ENCODE assay signal across 15 cellular contexts in genomic region chr10:12474727-12475414, GRCh38.
DNase-seq lines count a peak whose midpoint lies in the region; ATAC-seq, FAIRE-seq and TF ChIP-seq lines count a peak whose summit lies in the region.
"Had no signal": no experiment of that assay in that cellular context is flagged by ENCODE, and none has a peak within 500 bp of the region (broad histone marks: within the 10 kb centered on the region; RNA-seq: fewer than 3 reads in every experiment).

No MANE protein-coding gene starts in this region.

- CTCF ChIA-PET in IMR-90 (lab: Yijun Ruan, JAX): no interaction called here
- CTCF ChIA-PET in H1 (lab: Charles Lee; ENCODE audit: partially characterized antibody): no interaction called here

- no peak overlapping the region for H3K14ac ChIP-seq in IMR-90 (replicated peaks; ENCODE audit: low read depth, low read length)
- H3K14ac ChIP-seq in H1 (ENCODE audit: insufficient read length): no peak overlapping the region

- H3K4me1 ChIP-seq in heart right ventricle (peaks cover 0 to 10% (median 0%) of the 10 kb centered on the region in 9 donors), IMR-90 (ENCODE audit: control insufficient read depth, insufficient read depth, low read length) (no peaks in the 10 kb centered on the region), H1 (replicated peaks in 1 of 4; ENCODE audit: control insufficient read depth in 3 of 4, insufficient read depth in 4 of 4, low read length in 3 of 4) (no peaks in the 10 kb centered on the region; a peak in 1 of 7 replicates), endodermal cell (ENCODE audit: control insufficient read depth, insufficient read depth, low read length) (no peaks in the 10 kb centered on the region)

- H3K27ac ChIP-seq in heart right ventricle (no peak overlapping the region), IMR-90 (ENCODE audit: insufficient read depth, low read length) (no peak overlapping the region), H1 (ENCODE audit: low read depth, low read length) (no peak overlapping the region), endodermal cell (ENCODE audit: low read depth, low read length) (no peak overlapping the region)
- H3K27ac ChIP-seq: BLaER1 treated with 17β-estradiol and CSF1 and Interleukin-3, amounts not matched to agents 10 nM and 100 nM; HL-60 had no signal

- H3K4me2 ChIP-seq in IMR-90 (ENCODE audit: low read depth, low read length) (no peak overlapping the region), H1 (ENCODE audit: insufficient read depth in 1 of 2, low read depth in 2 of 2, low read length in 2 of 2) (no peak overlapping the region)

- H4K8ac ChIP-seq in IMR-90 (ENCODE audit: low read depth in 2 of 2, low read length in 2 of 2): no peak overlapping the region
- no peak overlapping the region for H4K8ac ChIP-seq in H1 (ENCODE audit: extremely low read depth, insufficient read depth, low read length)

- H4K20me1 ChIP-seq in IMR-90 (ENCODE audit: insufficient read depth, low read length) (0 out of 2 replicates have a peak, but pooled peaks cover 3% of the 10 kb centered on the region), H1 (replicated peaks in 1 of 2; ENCODE audit: control insufficient read depth in 1 of 2, insufficient read depth in 2 of 2, low read length in 2 of 2) (no peaks in the 10 kb centered on the region)

- no peak overlapping the region for H3K27ac Mint-ChIP-seq in endodermal cell
- H3K27ac Mint-ChIP-seq: CD4-positive, alpha-beta T cell had no signal

- H2BK12ac ChIP-seq in H1 (ENCODE audit: low read depth, low read length): no peak overlapping the region

- H3K23ac ChIP-seq in IMR-90 (ENCODE audit: low read depth, low read length): no peak overlapping the region
- no peak overlapping the region for H3K23ac ChIP-seq in H1 (ENCODE audit: insufficient read length)

- H3K4me1 Mint-ChIP-seq in endodermal cell: peaks cover 4% of the 10 kb centered on the region

- H2AFZ ChIP-seq in IMR-90 (replicated peaks; ENCODE audit: low read length, poor library complexity) (no peak overlapping the region), H1 (ENCODE audit: low read length) (no peak overlapping the region)

- TF ChIP-seq EP300 in H1 (IDR thresholded peaks at IDR 0.05; ENCODE audit: borderline replicate concordance in 1 of 2, low read depth in 2 of 2, low read length in 2 of 2): no peak

- H3K9me3 Mint-ChIP-seq in endodermal cell: no peaks in the 10 kb centered on the region

- H4K91ac ChIP-seq in IMR-90 (ENCODE audit: insufficient read depth, low read depth, low read length) (no peak overlapping the region), H1 (replicated peaks; ENCODE audit: insufficient read length, low read length) (no peak overlapping the region)

- no peak for TF ChIP-seq CTCF in heart right ventricle (IDR thresholded peaks at IDR 0.05)
- no peak for TF ChIP-seq CTCF in IMR-90 (conservative IDR thresholded peaks at IDR 0.05; ENCODE audit: low read depth, low read length)
- no peak for TF ChIP-seq CTCF in H1 (IDR thresholded peaks at IDR 0.05; ENCODE audit: control extremely low read depth in 1 of 3, insufficient read depth in 1 of 3, low read depth in 1 of 3, low read length in 3 of 3)
- TF ChIP-seq CTCF in endodermal cell (conservative IDR thresholded peaks at IDR 0.05): no peak

- dilution Hi-C loops in IMR-90 (cut with HindIII; ENCODE audit: low sequenced_read_pairs, unreplicated experiment): no loop called here

- intact Hi-C loops in cardiac septum (cut with DNase I): no loop called here
- intact Hi-C loops in heart right ventricle (cut with DNase I): no loop called here
- intact Hi-C loops in IMR-90 (cut with micrococcal nuclease): no loop called here

- H3K9ac ChIP-seq in IMR-90 (ENCODE audit: low read depth, low read length): no peak overlapping the region
- H3K9ac ChIP-seq in H1 (replicated peaks in 1 of 4; ENCODE audit: extremely low read depth in 1 of 4, low read depth in 3 of 4, low read length in 3 of 4): no peak overlapping the region
- H3K9ac ChIP-seq in endodermal cell (ENCODE audit: extremely low read depth, low read length, poor library complexity, severe bottlenecking): no peak overlapping the region
- H3K9ac ChIP-seq: BLaER1 treated with 17β-estradiol and CSF1 and Interleukin-3, amounts not matched to agents 10 nM and 100 nM had no signal

- no peak overlapping the region for H2BK120ac ChIP-seq in IMR-90 (ENCODE audit: low read depth, low read length)
- no peak overlapping the region for H2BK120ac ChIP-seq in H1 (replicated peaks; ENCODE audit: low read depth, low read length)

- no peaks in the 10 kb centered on the region for H3K79me2 ChIP-seq in H1 (ENCODE audit: control insufficient read depth in 1 of 2, insufficient read depth in 2 of 2, low read length in 2 of 2)

- H2BK15ac ChIP-seq in IMR-90 (ENCODE audit: low read depth, low read length) (no peak overlapping the region), H1 (ENCODE audit: low read length) (no peak overlapping the region)

- POLR2A ChIA-PET in IMR-90 (lab: Charles Lee; ENCODE audit: unreplicated experiment) (no interaction called here), H1 (lab: Charles Lee; ENCODE audit: partially characterized antibody) (no interaction called here)

- ATAC-seq in heart right ventricle: no peak
- ATAC-seq in IMR-90 (ENCODE audit: low read depth): no peak
- ATAC-seq in left lobe of liver: no peak
- no peak for ATAC-seq in GM21529 (IDR thresholded peaks at IDR 0.05; ENCODE audit: unreplicated experiment)
- ATAC-seq: GM12878 had no signal

- H3K56ac ChIP-seq in IMR-90 (ENCODE audit: extremely low read depth, insufficient read depth, low read length) (no peak overlapping the region), H1 (replicated peaks; ENCODE audit: insufficient read length, low read depth, low read length) (no peak overlapping the region)

- H2AK9ac ChIP-seq in IMR-90 (replicated peaks; ENCODE audit: low read depth, low read length, poor library complexity): no peak overlapping the region

- H2BK5ac ChIP-seq in IMR-90 (ENCODE audit: low read depth, low read length, poor library complexity, severe bottlenecking) (no peak overlapping the region), H1 (ENCODE audit: low read depth, low read length) (no peak overlapping the region)

- in situ Hi-C loops in IMR-90 (cut with MboI; ENCODE audit: low sequenced_read_pairs): no loop called here

- H3K9me1 ChIP-seq in IMR-90 (ENCODE audit: insufficient read depth, low read length): no peaks in the 10 kb centered on the region

- no peak overlapping the region for H3K4me3 Mint-ChIP-seq in endodermal cell
- H3K4me3 Mint-ChIP-seq: CD4-positive, alpha-beta T cell had no signal

- H3K27me3 Mint-ChIP-seq in endodermal cell (ENCODE audit: insufficient read depth): no peaks in the 10 kb centered on the region
- H3K27me3 Mint-ChIP-seq: CD4-positive, alpha-beta T cell had no signal

- no peak overlapping the region for H3K4ac ChIP-seq in IMR-90 (ENCODE audit: low read depth, low read length)
- no peak overlapping the region for H3K4ac ChIP-seq in H1 (replicated peaks; ENCODE audit: insufficient read length, low read depth, low read length)

- H3K18ac ChIP-seq in IMR-90 (ENCODE audit: low read depth, low read length): no peak overlapping the region
- H3K18ac ChIP-seq in H1 (ENCODE audit: extremely low read depth, low read length): no peak overlapping the region

- TF ChIP-seq RAD21 in IMR-90 (IDR thresholded peaks at IDR 0.05; ENCODE audit: low read length) (no peak), H1 (IDR thresholded peaks at IDR 0.05 in 1 of 2, conservative IDR thresholded peaks at IDR 0.05 in 1 of 2; ENCODE audit: low read depth in 2 of 2, low read length in 2 of 2) (no peak)

- H3K79me1 ChIP-seq in IMR-90 (ENCODE audit: low read depth in 1 of 2, low read length in 2 of 2): no peaks in the 10 kb centered on the region
- no peaks in the 10 kb centered on the region for H3K79me1 ChIP-seq in H1 (ENCODE audit: low read depth, low read length)

- H4K5ac ChIP-seq in IMR-90 (ENCODE audit: low read depth, low read length): no peak overlapping the region
- no peak overlapping the region for H4K5ac ChIP-seq in H1 (ENCODE audit: insufficient read length, low read depth, low read length)

- H3K36me3 ChIP-seq in heart right ventricle (no peaks in the 10 kb centered on the region), IMR-90 (ENCODE audit: control insufficient read depth, insufficient read depth, low read length) (no peaks in the 10 kb centered on the region), H1 (ENCODE audit: control insufficient read depth in 2 of 4, insufficient read depth in 4 of 4, low read length in 3 of 4) (no peaks in the 10 kb centered on the region), endodermal cell (ENCODE audit: control insufficient read depth, insufficient read depth, low read length) (no peaks in the 10 kb centered on the region)

- BruUV-seq in IMR-90 (replicated peaks; lab: Mats Ljungman, UMichigan): no TSS peak

- H3K4me3 ChIP-seq in heart right ventricle (no peak overlapping the region), IMR-90 (ENCODE audit: insufficient read depth, low read depth, low read length) (no peak overlapping the region), H1 (ENCODE audit: extremely low read depth in 1 of 4, insufficient read depth in 2 of 4, low read depth in 3 of 4, low read length in 4 of 4) (no peak overlapping the region), endodermal cell (ENCODE audit: low read length) (no peak overlapping the region)
- H3K4me3 ChIP-seq: BLaER1 treated with 17β-estradiol and CSF1 and Interleukin-3, amounts not matched to agents 10 nM and 100 nM; GM12878 had no signal

- H3K27me3 ChIP-seq in heart right ventricle (peaks cover 0 to 3% (median 0%) of the 10 kb centered on the region in 7 donors), IMR-90 (ENCODE audit: control insufficient read depth, insufficient read depth, low read length) (no peaks in the 10 kb centered on the region), H1 (replicated peaks in 1 of 4; ENCODE audit: control insufficient read depth in 3 of 4, extremely low read depth in 1 of 4, insufficient read depth in 3 of 4, low read length in 3 of 4) (no peaks in the 10 kb centered on the region), endodermal cell (ENCODE audit: control insufficient read depth, insufficient read depth, low read length, poor library complexity, severe bottlenecking) (no peaks in the 10 kb centered on the region)
- H3K27me3 ChIP-seq: BLaER1 treated with 17β-estradiol and CSF1 and Interleukin-3, amounts not matched to agents 10 nM and 100 nM had no signal

- no peaks in the 10 kb centered on the region for H3K36me3 Mint-ChIP-seq in endodermal cell (ENCODE audit: low read depth)

- H2AK5ac ChIP-seq in IMR-90 (ENCODE audit: low read depth, low read length) (no peak overlapping the region), H1 (ENCODE audit: low read depth, low read length) (0 out of 2 replicates have a peak overlapping the region, but pooled peaks have one; percentile 15)

- DNase-seq in cardiac septum (ENCODE audit: low spot score) (peak; percentile 27), heart right ventricle (no peak), IMR-90 (no peak), H1 (ENCODE audit: low read depth in 1 of 2, low spot score in 2 of 2) (no peak), endodermal cell (no peak), left lobe of liver (ENCODE audit: low spot score) (no peak)
- DNase-seq: 8988T; ACHN; CD4-positive, alpha-beta T cell; DMS79; HCEC 1CT had no signal

- WGBS in heart right ventricle, 2 donors: 95 to 97% methylated on average over 8 of the region's 8 CpGs
- WGBS in IMR-90 (ENCODE audit: extremely low coverage in 2 of 2, insufficient read length in 1 of 2), 2 experiments: 90% methylated on average over 2 of the region's 8 CpGs; no CpG with 5 or more reads in 1 of the 2 experiments
- WGBS in H1 (ENCODE audit: extremely low coverage in 1 of 2, insufficient coverage in 1 of 2, insufficient read length in 1 of 2, insufficient replicate concordance in 2 of 2, low coverage in 1 of 2, low lambda C conversion rate in 2 of 2, missing lambda C conversion rate in 1 of 2), 2 experiments: 96% methylated on average over 8 of the region's 8 CpGs; no CpG with 5 or more reads in 1 of the 2 experiments
- 91 to 93% methylated on average over 8 of the region's 8 CpGs for WGBS in endodermal cell (ENCODE audit: insufficient coverage in 1 of 2, insufficient read length in 1 of 2), 2 experiments

- peaks cover 0 to 5% (median 0%) of the 10 kb centered on the region in 11 donors for H3K9me3 ChIP-seq in heart right ventricle
- no peaks in the 10 kb centered on the region for H3K9me3 ChIP-seq in IMR-90 (ENCODE audit: control insufficient read depth, insufficient read depth, low read length)
- no peaks in the 10 kb centered on the region for H3K9me3 ChIP-seq in H1 (ENCODE audit: insufficient read depth in 2 of 2, low read depth in 1 of 2, low read length in 1 of 2)
- H3K9me3 ChIP-seq in endodermal cell (ENCODE audit: control insufficient read depth, low read length): no peaks in the 10 kb centered on the region

- H2BK20ac ChIP-seq in IMR-90 (ENCODE audit: low read depth, low read length) (no peak overlapping the region), H1 (ENCODE audit: low read length) (no peak overlapping the region)

- no peak for FAIRE-seq in H1 (lab: Jason Lieb, UNC)
- FAIRE-seq: GM12878 had no signal

- TF ChIP-seq POLR2A in IMR-90 (IDR thresholded peaks at IDR 0.05; ENCODE audit: low read depth, low read length) (no peak), H1 (IDR thresholded peaks at IDR 0.05; ENCODE audit: control extremely low read depth in 1 of 2, low read depth in 2 of 2, low read length in 2 of 2) (no peak)

- no peaks in the 10 kb centered on the region for H3K23me2 ChIP-seq in H1 (ENCODE audit: low read depth, low read length)
